26 cellular contexts compared by ENCODE assay signal in the genomic region with DNA sequence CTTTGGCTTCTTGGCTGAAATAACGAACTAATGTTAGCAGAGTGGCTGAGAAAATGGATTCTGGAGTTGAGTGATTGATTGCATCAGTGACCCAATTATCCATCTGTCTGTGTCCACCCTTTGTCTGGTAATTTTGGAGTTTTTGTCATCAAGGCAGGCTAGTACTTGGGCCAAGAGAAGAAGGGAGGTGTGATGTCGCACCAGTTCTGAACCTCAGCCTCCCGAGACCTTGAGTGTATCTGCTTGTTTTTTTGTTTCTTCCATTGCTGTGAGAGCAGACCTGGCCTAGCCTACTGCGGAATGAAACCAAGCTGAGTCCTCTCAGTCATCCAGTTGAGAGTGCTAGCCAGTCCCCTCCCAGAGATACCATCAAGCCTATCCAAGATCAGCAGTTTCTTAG. TPM values are rescaled to one million over a fixed set of nuclear protein-coding genes. Genes with fewer than 3 reads are reported as not detected.
DNase-seq lines count a peak whose midpoint lies in the region; ATAC-seq, FAIRE-seq and TF ChIP-seq lines count a peak whose summit lies in the region.
"Had no signal": no experiment of that assay in that cellular context is flagged by ENCODE, and none has a peak within 500 bp of the region (broad histone marks: within the 10 kb centered on the region; RNA-seq: fewer than 3 reads in every experiment).

No MANE protein-coding gene starts in this region.

- no peak overlapping the region for H3K14ac ChIP-seq in mesenchymal stem cell (ENCODE audit: low read length in 2 of 2)

- intact Hi-C loops in HepG2 (cut with micrococcal nuclease; ENCODE audit: unreplicated experiment), result no loop called here
- intact Hi-C loops in heart left ventricle (cut with DNase I), result no loop called here
- intact Hi-C loops in aorta (cut with DNase I), result no loop called here

- H2BK15ac ChIP-seq in mesenchymal stem cell (ENCODE audit: low read depth, poor library complexity, severe bottlenecking), result no peak overlapping the region

- no peak overlapping the region for H2BK12ac ChIP-seq in mesenchymal stem cell (ENCODE audit: low read length in 2 of 2)

- H3K18ac ChIP-seq in mesenchymal stem cell (ENCODE audit: low read depth in 1 of 2, low read length in 2 of 2), result no peak overlapping the region

- no peak overlapping the region for H2AK5ac ChIP-seq in mesenchymal stem cell (ENCODE audit: low read length, severe bottlenecking)

- no peak overlapping the region for H3K4ac ChIP-seq in mesenchymal stem cell (ENCODE audit: low read depth in 1 of 2, low read length in 2 of 2)

- no peak for TF ChIP-seq CTCF in liver (IDR thresholded peaks at IDR 0.05; ENCODE audit: low read depth, low read length, missing input control)
- no peak for TF ChIP-seq CTCF in HepG2 (CRISPR knock-in tag; IDR thresholded peaks at IDR 0.05)
- TF ChIP-seq CTCF in heart left ventricle (IDR thresholded peaks at IDR 0.05), result no peak

- no peaks in the 10 kb centered on the region for H3K36me3 ChIP-seq in liver (ENCODE audit: control insufficient read depth in 4 of 4, insufficient read depth in 3 of 4, low read depth in 1 of 4, low read length in 3 of 4)
- H3K36me3 ChIP-seq in HepG2 (replicated peaks in 1 of 2; ENCODE audit: control insufficient read depth in 1 of 2, insufficient read depth in 2 of 2, low read length in 2 of 2), result no peaks in the 10 kb centered on the region
- peaks cover 0 to 14% (median 0%) of the 10 kb centered on the region in 9 donors for H3K36me3 ChIP-seq in heart left ventricle
- peaks cover 0 to under 1% of the 10 kb centered on the region in 2 experiments for H3K36me3 ChIP-seq in mesenchymal stem cell (ENCODE audit: control insufficient read depth in 1 of 2, insufficient read depth in 2 of 2, low read depth in 1 of 2, low read length in 2 of 2)
- no peaks in the 10 kb centered on the region for H3K36me3 ChIP-seq in aorta (ENCODE audit: control insufficient read depth in 1 of 2, insufficient read depth in 2 of 2, low read length in 1 of 2)
- H3K36me3 ChIP-seq: BLaER1, SJSA1 had no signal

- H3K79me2 ChIP-seq in HepG2 (ENCODE audit: insufficient read depth, low read length), result no peaks in the 10 kb centered on the region

- TF ChIP-seq EP300 in HepG2 (IDR thresholded peaks at IDR 0.05; ENCODE audit: low read depth in 2 of 2, low read length in 2 of 2) (no peak), HepG2 (CRISPR knock-in tag; IDR thresholded peaks at IDR 0.05; ENCODE audit: borderline replicate concordance) (no peak)

- no peak for FAIRE-seq in HepG2 (lab: Jason Lieb, UNC)
- FAIRE-seq: G401.6, H54, RCC 7860 had no signal

- H4K8ac ChIP-seq in mesenchymal stem cell (ENCODE audit: low read length), result no peak overlapping the region

- H4K91ac ChIP-seq in mesenchymal stem cell (ENCODE audit: low read length), result no peak overlapping the region

- no peaks in the 10 kb centered on the region for H4K20me1 ChIP-seq in HepG2 (ENCODE audit: insufficient read depth, low read length)
- H4K20me1 ChIP-seq: BLaER1 had no signal

- no peak for TF ChIP-seq RAD21 in liver (IDR thresholded peaks at IDR 0.05)
- TF ChIP-seq RAD21 in HepG2 (CRISPR knock-in tag; IDR thresholded peaks at IDR 0.05), result no peak

- CTCF ChIA-PET in HepG2 (lab: Yijun Ruan, JAX; ENCODE audit: low intra/inter-chr PET ratio, low total read pairs), result no interaction called here

- no peak overlapping the region for H3K4me3 ChIP-seq in liver (ENCODE audit: low read depth in 1 of 3, low read length in 3 of 3)
- H3K4me3 ChIP-seq in HepG2 (replicated peaks in 1 of 3; ENCODE audit: insufficient read depth in 1 of 3, low read depth in 2 of 3, low read length in 3 of 3), result no peak overlapping the region
- peak overlapping the region in 4 of 12 donors; percentile 8 to 63 (median 32) for H3K4me3 ChIP-seq in heart left ventricle
- H3K4me3 ChIP-seq in mesenchymal stem cell (ENCODE audit: insufficient read depth in 1 of 2, low read depth in 1 of 2, low read length in 2 of 2), result peak overlapping the region in 1 of 2 experiments; percentile 38
- no peak overlapping the region for H3K4me3 ChIP-seq in aorta (ENCODE audit: low read length in 2 of 2)
- H3K4me3 ChIP-seq: BLaER1, SJSA1 had no signal

- 84% methylated on average over 4 of the region's 4 CpGs for WGBS in liver
- 59% methylated on average over 4 of the region's 4 CpGs for WGBS in HepG2 (ENCODE audit: low lambda C conversion rate)
- WGBS in heart left ventricle, 4 donors, result 72 to 82% (median 77%) methylated on average over 4 of the region's 4 CpGs
- 98% methylated on average over 4 of the region's 4 CpGs for WGBS in mesenchymal stem cell
- WGBS in aorta, 2 donors, result 83 to 85% methylated on average over 4 of the region's 4 CpGs

- H3K36me3 Mint-ChIP-seq in activated T-helper 17 cell treated with anti-CD3 and anti-CD28 coated beads, Interleukin-2, amount 50 U/mL, for 72 hours (ENCODE audit: low read depth), result no peaks in the 10 kb centered on the region
- H3K36me3 Mint-ChIP-seq: CD4-positive, CD25-positive, alpha-beta regulatory T cell had no signal

- TF ChIP-seq POLR2A in HepG2 (IDR thresholded peaks at IDR 0.05; ENCODE audit: insufficient read depth in 1 of 2, low read depth in 2 of 2, low read length in 2 of 2) (no peak), heart left ventricle (IDR thresholded peaks at IDR 0.05) (no peak)

- H3K4me3 Mint-ChIP-seq in activated T-helper 17 cell treated with anti-CD3 and anti-CD28 coated beads, Interleukin-2, amount 50 U/mL, for 72 hours, result no peak overlapping the region
- H3K4me3 Mint-ChIP-seq: CD4-positive, CD25-positive, alpha-beta regulatory T cell had no signal

- no peaks in the 10 kb centered on the region for H3K27me3 ChIP-seq in liver (ENCODE audit: control insufficient read depth in 4 of 4, insufficient read depth in 4 of 4, low read length in 3 of 4)
- no peaks in the 10 kb centered on the region for H3K27me3 ChIP-seq in HepG2 (ENCODE audit: control insufficient read depth in 1 of 2, insufficient read depth in 2 of 2, low read length in 2 of 2)
- no peaks in the 10 kb centered on the region for H3K27me3 ChIP-seq in heart left ventricle
- no peaks in the 10 kb centered on the region for H3K27me3 ChIP-seq in mesenchymal stem cell (ENCODE audit: control insufficient read depth in 1 of 2, insufficient read depth in 1 of 2, low read length in 2 of 2)
- no peaks in the 10 kb centered on the region for H3K27me3 ChIP-seq in aorta (ENCODE audit: control insufficient read depth in 1 of 2, insufficient read depth in 2 of 2, low read length in 1 of 2)
- H3K27me3 ChIP-seq: BLaER1, SJSA1 had no signal

- H3K79me1 ChIP-seq in mesenchymal stem cell (replicated peaks; ENCODE audit: low read length, poor library complexity, severe bottlenecking), result no peaks in the 10 kb centered on the region

- H3K9ac ChIP-seq in liver (ENCODE audit: low read depth in 1 of 2, low read length in 2 of 2) (no peak overlapping the region), HepG2 (ENCODE audit: insufficient read depth, low read depth, low read length) (no peak overlapping the region), mesenchymal stem cell (ENCODE audit: low read length) (peak overlapping the region; percentile 10)
- H3K9ac ChIP-seq: BLaER1 had no signal

- no peak overlapping the region for H3K23ac ChIP-seq in mesenchymal stem cell (ENCODE audit: low read length in 2 of 2)

- H3K9me3 ChIP-seq in liver (ENCODE audit: control insufficient read depth in 4 of 4, low read length in 3 of 4) (no peaks in the 10 kb centered on the region), HepG2 (ENCODE audit: low read length) (no peaks in the 10 kb centered on the region), heart left ventricle (peaks cover 0 to 8% (median 0%) of the 10 kb centered on the region in 12 donors), mesenchymal stem cell (ENCODE audit: control insufficient read depth, low read length) (no peaks in the 10 kb centered on the region), aorta (ENCODE audit: control insufficient read depth, low read length) (no peaks in the 10 kb centered on the region)
- H3K9me3 ChIP-seq: BLaER1, SJSA1 had no signal

- ATAC-seq in HepG2 (no peak), heart left ventricle (peak; percentile 43 to 74 (median 56)), aorta (ENCODE audit: low FRiP score) (peak; percentile 29), GM19467 (IDR thresholded peaks at IDR 0.05; ENCODE audit: unreplicated experiment) (no peak)
- no peak for ATAC-seq in activated T-helper 17 cell treated with anti-CD3 and anti-CD28 coated beads, Interleukin-2, amount 50 U/mL, for 72 hours (replicated peaks)

- H2AFZ ChIP-seq in HepG2 (ENCODE audit: low read length), result no peak overlapping the region
- H2AFZ ChIP-seq in mesenchymal stem cell (ENCODE audit: low read depth, low read length), result no peak overlapping the region

- no peak overlapping the region for H2BK120ac ChIP-seq in mesenchymal stem cell (ENCODE audit: low read depth, low read length)

- no peak overlapping the region for H3K4me2 ChIP-seq in HepG2 (ENCODE audit: low read depth, low read length)
- H3K4me2 ChIP-seq in mesenchymal stem cell (ENCODE audit: low read length, poor library complexity, severe bottlenecking), result no peak overlapping the region
- H3K4me2 ChIP-seq: BLaER1 had no signal

- no peak overlapping the region for H3K27ac Mint-ChIP-seq in activated T-helper 17 cell treated with anti-CD3 and anti-CD28 coated beads, Interleukin-2, amount 50 U/mL, for 72 hours

- peaks cover 15% of the 10 kb centered on the region for H3K27me3 Mint-ChIP-seq in activated T-helper 17 cell treated with anti-CD3 and anti-CD28 coated beads, Interleukin-2, amount 50 U/mL, for 72 hours
- H3K27me3 Mint-ChIP-seq: CD4-positive, CD25-positive, alpha-beta regulatory T cell had no signal

- no peak overlapping the region for H2BK5ac ChIP-seq in mesenchymal stem cell (ENCODE audit: low read depth, low read length, poor library complexity, severe bottlenecking)

- no TSS peak for BruUV-seq in HepG2 (replicated peaks; lab: Mats Ljungman, UMichigan)

- H3K9me3 Mint-ChIP-seq in activated T-helper 17 cell treated with anti-CD3 and anti-CD28 coated beads, Interleukin-2, amount 50 U/mL, for 72 hours, result no peaks in the 10 kb centered on the region

- H3K4me1 Mint-ChIP-seq in activated T-helper 17 cell treated with anti-CD3 and anti-CD28 coated beads, Interleukin-2, amount 50 U/mL, for 72 hours, result no peaks in the 10 kb centered on the region
- H3K4me1 Mint-ChIP-seq: CD4-positive, CD25-positive, alpha-beta regulatory T cell had no signal

- in situ Hi-C loops in HepG2 (cut with HindIII; ENCODE audit: extremely low pct_ligation_motif_present, low pct_unique_long_range_greater_than_20kb), result no loop called here

- peaks cover 0 to 27% (median 5%) of the 10 kb centered on the region in 4 donors for H3K4me1 ChIP-seq in liver (ENCODE audit: control insufficient read depth in 4 of 4, insufficient read depth in 4 of 4, low read length in 3 of 4)
- H3K4me1 ChIP-seq in HepG2 (ENCODE audit: insufficient read depth, low read length), result peaks cover 9% of the 10 kb centered on the region; the same call in 1 of the 2 replicates
- H3K4me1 ChIP-seq in heart left ventricle, result peaks cover 0 to 22% (median 0%) of the 10 kb centered on the region in 12 donors
- H3K4me1 ChIP-seq in mesenchymal stem cell (ENCODE audit: control insufficient read depth, insufficient read depth, low read depth, low read length), result no peaks in the 10 kb centered on the region
- no peaks in the 10 kb centered on the region for H3K4me1 ChIP-seq in aorta (ENCODE audit: control insufficient read depth in 1 of 2, insufficient read depth in 2 of 2, low read length in 2 of 2)
- H3K4me1 ChIP-seq: BLaER1 had no signal

- POLR2A ChIA-PET in HepG2 (lab: Yijun Ruan, JAX), result no interaction called here

- H3K27ac ChIP-seq in liver (ENCODE audit: low read depth in 1 of 2, low read length in 2 of 2) (peak overlapping the region; percentile 15 to 60), HepG2 (ENCODE audit: extremely low read length, insufficient read depth, low read length) (no peak overlapping the region), heart left ventricle (peak overlapping the region in 5 of 12 donors; percentile 13 to 46 (median 30)), mesenchymal stem cell (ENCODE audit: low read length, poor library complexity, severe bottlenecking) (no peak overlapping the region), aorta (ENCODE audit: low read depth in 1 of 2, low read length in 2 of 2) (no peak overlapping the region)
- H3K27ac ChIP-seq: BLaER1, SJSA1 had no signal

- DNase-seq in HepG2 (ENCODE audit: low spot score) (no peak), heart left ventricle (no peak), mesenchymal stem cell (no peak), aorta (no peak)
- DNase-seq in activated CD4-positive, alpha-beta T cell treated with anti-CD3 and anti-CD28 coated beads for 1 hour, result no peak
- DNase-seq: CD4-positive, CD25-positive, alpha-beta regulatory T cell; DMS53; KBM-7; MV-4-11; NCI-H1105; NCI-H146; NCI-H1930; NCI-H2107; NCI-H524; NCI-H748 treated with DMSO at 0.1 percent for 48 hours had no signal

RNA-seq across cellular contexts. Expression of a gene that starts 4.5 kb away (rescaled TPM):
- 10 to 100 TPM; 11.4 to 72.2 TPM for total RNA-seq in liver
- 10 to 100 TPM in 1 of 2 donors, 1 to 10 TPM in 1; 9.3 to 16.5 TPM for polyA plus RNA-seq in liver
- 0.18 TPM in 1 of 2 replicates, not detected in the other for total RNA-seq in HepG2 (2016; rRNA removed; fragmentation: Illumina TruSeq; extraction: Trizol)
- 0.09 TPM in 1 of 2 replicates, not detected in the other for total RNA-seq in HepG2 (2016; cell fraction: cytosol; rRNA removed; fragmentation: Illumina TruSeq; extraction: Trizol; ENCODE audit: low read depth)
- 0.17 TPM in 1 of 2 replicates, not detected in the other for total RNA-seq in HepG2 (2016; cell fraction: insoluble cytoplasmic fraction; rRNA removed; fragmentation: Illumina TruSeq; extraction: Trizol)
- 0.14 and 0.22 TPM in 2 replicates for total RNA-seq in HepG2 (2016; cell fraction: membrane; rRNA removed; fragmentation: Illumina TruSeq; extraction: Trizol)
- 0.50 and 0.53 TPM in 2 replicates for total RNA-seq in HepG2 (2016; cell fraction: nucleus; rRNA removed; fragmentation: Illumina TruSeq; extraction: Trizol)
- polyA plus RNA-seq in HepG2 (2011; rRNA removed), result 0.05 and 0.07 TPM in 2 replicates
- polyA plus RNA-seq in HepG2 (2011; cell fraction: cytosol; rRNA removed), result 0.04 and 0.08 TPM in 2 replicates
- polyA plus RNA-seq in HepG2 (2011; cell fraction: nucleus; rRNA removed), result 0.29 and 0.33 TPM in 2 replicates
- 0.32 and 0.39 TPM in 2 replicates for polyA plus RNA-seq in HepG2 (2012)
- polyA plus RNA-seq in HepG2 (2016; cell fraction: cytosol; fragmentation: Illumina TruSeq; extraction: Trizol; ENCODE audit: low read depth), result not detected in 2 replicates
- polyA plus RNA-seq in HepG2 (2016; cell fraction: insoluble cytoplasmic fraction; fragmentation: Illumina TruSeq; extraction: Trizol; ENCODE audit: low read depth), result not detected in 2 replicates
- polyA plus RNA-seq in HepG2 (2016; cell fraction: membrane; fragmentation: Illumina TruSeq; extraction: Trizol; ENCODE audit: low read depth), result not detected in 2 replicates
- 0.33 and 0.92 TPM in 2 replicates for polyA plus RNA-seq in HepG2 (2016; cell fraction: nucleus; fragmentation: Illumina TruSeq; extraction: Trizol; ENCODE audit: insufficient read depth, low read depth)
- 1.2 TPM in 1 of 2 replicates, not detected in the other for polyA minus RNA-seq in HepG2 (2011; rRNA and poly(A)+ RNA removed; ENCODE audit: low replicate concordance)
- polyA minus RNA-seq in HepG2 (2011; cell fraction: cytosol; rRNA and poly(A)+ RNA removed), result not detected in 2 replicates
- 0.50 and 0.52 TPM in 2 replicates for polyA minus RNA-seq in HepG2 (2011; cell fraction: nucleus; rRNA and poly(A)+ RNA removed)
- total RNA-seq in heart left ventricle, result 10 to 100 TPM; 24.7 to 71.0 (median 44.7) TPM
- polyA plus RNA-seq in heart left ventricle, result 10 to 100 TPM; 13.4 to 22.6 TPM
- 1.0 TPM for polyA plus RNA-seq in mesenchymal stem cell (2013, experiment 1 of 2)
- polyA plus RNA-seq in mesenchymal stem cell (2013, experiment 2 of 2), result 0.77 TPM
- 100 to 1,000 TPM in 1 of 2 donors, 10 to 100 TPM in 1; 50.8 to 292 TPM for total RNA-seq in aorta
- polyA plus RNA-seq in aorta, result 10 to 100 TPM in 1 of 2 donors, under 1 TPM in 1; 0.88 to 66.2 TPM
- total RNA-seq in activated T-helper 17 cell treated with anti-CD3 and anti-CD28 coated beads, Interleukin-2, amount 50 U/mL, for 72 hours, result not detected
- total RNA-seq: A172; CD4-positive, CD25-positive, alpha-beta regulatory T cell; HT1080; LHCN-M2 had no signal
- polyA plus RNA-seq: CD4-positive, CD25-positive, alpha-beta regulatory T cell had no signal

Comparison
In these comparisons a context has a peak if more than half of its experiments do, and no peak if none do; other contexts are left out.
1. H3K27ac ChIP-seq: peak in liver (2 of 2); none in HepG2 (single experiment), mesenchymal stem cell (single experiment) and aorta (0 of 2).
2. RNA of a gene that starts 4.5 kb away (total RNA-seq): 50.8 to 292 TPM in aorta, 11.4 to 72.2 TPM in liver and 24.7 to 71.0 TPM in heart left ventricle; 0.09 to 0.53 TPM in HepG2 and not detected in activated T-helper 17 cell treated with anti-CD3 and anti-CD28 coated beads, Interleukin-2, amount 50 U/mL, for 72 hours; every median in the first group is over 4 times any median in the second.
3. ATAC-seq: peak in heart left ventricle (4 of 4) and aorta (single experiment); none in HepG2 (single experiment), GM19467 (single experiment) and activated T-helper 17 cell treated with anti-CD3 and anti-CD28 coated beads, Interleukin-2, amount 50 U/mL, for 72 hours (single experiment).